1 cellular context compared by ENCODE assay signal in genomic region chr19:57279418-57280164, GRCh38.
TF ChIP-seq lines count a peak whose summit lies in the region.

No MANE protein-coding gene starts in this region.

TF ChIP-seq in GM12878, 131 proteins besides CTCF, POLR2A, EP300 and RAD21 (continues in another document):
- peak; percentile 53 for TF ChIP-seq USF2 (IDR thresholded peaks at IDR 0.05; ENCODE audit: borderline replicate concordance, low read depth, low read length)
- TF ChIP-seq ZBED1 (IDR thresholded peaks at IDR 0.05; ENCODE audit: borderline replicate concordance) = no peak; the same call in 1 of the 2 replicates
- TF ChIP-seq IKZF2 (IDR thresholded peaks at IDR 0.05) = peak; percentile 85 to 88
- peak; percentile 7; the same call in 1 of the 2 replicates for TF ChIP-seq LARP7 (IDR thresholded peaks at IDR 0.05)
- TF ChIP-seq MLLT1 (IDR thresholded peaks at IDR 0.05) = peak; percentile 63
- 0 out of 4 replicates have a peak, but pooled peaks of 1 of the 2 experiments have one; percentile 16 for TF ChIP-seq SRF (IDR thresholded peaks at IDR 0.05; ENCODE audit: low read depth in 2 of 2, low read length in 2 of 2)
- TF ChIP-seq WRNIP1 (IDR thresholded peaks at IDR 0.05; ENCODE audit: borderline replicate concordance, low read depth, low read length) = peak; percentile 77; the same call in 1 of the 2 replicates
- TF ChIP-seq JUNB (IDR thresholded peaks at IDR 0.05) = peak; percentile 27; the same call in 1 of the 2 replicates
- TF ChIP-seq, protein P1, sequence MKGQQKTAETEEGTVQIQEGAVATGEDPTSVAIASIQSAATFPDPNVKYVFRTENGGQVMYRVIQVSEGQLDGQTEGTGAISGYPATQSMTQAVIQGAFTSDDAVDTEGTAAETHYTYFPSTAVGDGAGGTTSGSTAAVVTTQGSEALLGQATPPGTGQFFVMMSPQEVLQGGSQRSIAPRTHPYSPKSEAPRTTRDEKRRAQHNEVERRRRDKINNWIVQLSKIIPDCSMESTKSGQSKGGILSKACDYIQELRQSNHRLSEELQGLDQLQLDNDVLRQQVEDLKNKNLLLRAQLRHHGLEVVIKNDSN (IDR thresholded peaks at IDR 0.05; ENCODE audit: borderline replicate concordance, extremely low read length, insufficient read depth, low read depth, low read length) = peak; percentile 59
- no peak for TF ChIP-seq BCL11A (IDR thresholded peaks at IDR 0.05; ENCODE audit: low read depth, low read length)
- TF ChIP-seq NKRF (conservative IDR thresholded peaks at IDR 0.05) = peak; percentile 73
- TF ChIP-seq RCOR1 (conservative IDR thresholded peaks at IDR 0.05; ENCODE audit: low read depth, low read length) = peak; percentile 82; the same call in 1 of the 2 replicates
- TF ChIP-seq CREM (IDR thresholded peaks at IDR 0.05; ENCODE audit: low read depth) = peak; percentile 78
- no peak for TF ChIP-seq HCFC1 (IDR thresholded peaks at IDR 0.05; ENCODE audit: low read length)
- TF ChIP-seq, protein P2, sequence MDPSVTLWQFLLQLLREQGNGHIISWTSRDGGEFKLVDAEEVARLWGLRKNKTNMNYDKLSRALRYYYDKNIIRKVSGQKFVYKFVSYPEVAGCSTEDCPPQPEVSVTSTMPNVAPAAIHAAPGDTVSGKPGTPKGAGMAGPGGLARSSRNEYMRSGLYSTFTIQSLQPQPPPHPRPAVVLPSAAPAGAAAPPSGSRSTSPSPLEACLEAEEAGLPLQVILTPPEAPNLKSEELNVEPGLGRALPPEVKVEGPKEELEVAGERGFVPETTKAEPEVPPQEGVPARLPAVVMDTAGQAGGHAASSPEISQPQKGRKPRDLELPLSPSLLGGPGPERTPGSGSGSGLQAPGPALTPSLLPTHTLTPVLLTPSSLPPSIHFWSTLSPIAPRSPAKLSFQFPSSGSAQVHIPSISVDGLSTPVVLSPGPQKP (IDR thresholded peaks at IDR 0.05; ENCODE audit: low read depth, low read length) = peak; percentile 86
- no peak for TF ChIP-seq RBBP5 (conservative IDR thresholded peaks at IDR 0.05)
- peak; percentile 59; the same call in 1 of the 2 replicates for TF ChIP-seq GATAD2B (conservative IDR thresholded peaks at IDR 0.05; ENCODE audit: low read depth)
- TF ChIP-seq SMARCA5 (IDR thresholded peaks at IDR 0.05) = 0 out of 2 replicates have a peak, but pooled peaks have one; percentile 31
- peak; percentile 97 for TF ChIP-seq MXI1 (IDR thresholded peaks at IDR 0.05; ENCODE audit: low read depth, low read length)
- peak; percentile 14; the same call in 1 of the 2 replicates for TF ChIP-seq CBFB (IDR thresholded peaks at IDR 0.05; ENCODE audit: low read depth)
- no peak for TF ChIP-seq TARDBP (IDR thresholded peaks at IDR 0.05; ENCODE audit: borderline replicate concordance)
- TF ChIP-seq IRF4 (IDR thresholded peaks at IDR 0.05; ENCODE audit: low read depth, low read length) = 0 out of 2 replicates have a peak, but pooled peaks have one; percentile 16
- TF ChIP-seq, protein P3, sequence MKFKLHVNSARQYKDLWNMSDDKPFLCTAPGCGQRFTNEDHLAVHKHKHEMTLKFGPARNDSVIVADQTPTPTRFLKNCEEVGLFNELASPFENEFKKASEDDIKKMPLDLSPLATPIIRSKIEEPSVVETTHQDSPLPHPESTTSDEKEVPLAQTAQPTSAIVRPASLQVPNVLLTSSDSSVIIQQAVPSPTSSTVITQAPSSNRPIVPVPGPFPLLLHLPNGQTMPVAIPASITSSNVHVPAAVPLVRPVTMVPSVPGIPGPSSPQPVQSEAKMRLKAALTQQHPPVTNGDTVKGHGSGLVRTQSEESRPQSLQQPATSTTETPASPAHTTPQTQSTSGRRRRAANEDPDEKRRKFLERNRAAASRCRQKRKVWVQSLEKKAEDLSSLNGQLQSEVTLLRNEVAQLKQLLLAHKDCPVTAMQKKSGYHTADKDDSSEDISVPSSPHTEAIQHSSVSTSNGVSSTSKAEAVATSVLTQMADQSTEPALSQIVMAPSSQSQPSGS (IDR thresholded peaks at IDR 0.05; ENCODE audit: low read length) = peak; percentile 92
- no peak for TF ChIP-seq ZZZ3 (IDR thresholded peaks at IDR 0.05; ENCODE audit: control insufficient read depth, insufficient read length, low read depth)
- no peak for TF ChIP-seq ZNF274 (IDR thresholded peaks at IDR 0.05; ENCODE audit: insufficient read depth, insufficient read length)
- peak; percentile 28 for TF ChIP-seq SIX5 (IDR thresholded peaks at IDR 0.05; ENCODE audit: low read depth, low read length, severe bottlenecking)
- no peak for TF ChIP-seq ZNF622 (IDR thresholded peaks at IDR 0.05)
- no peak for TF ChIP-seq IKZF1 (conservative IDR thresholded peaks at IDR 0.05)
- TF ChIP-seq TBL1XR1 (IDR thresholded peaks at IDR 0.05; ENCODE audit: low read depth, low read length) = peak; percentile 67; the same call in 1 of the 2 replicates
- TF ChIP-seq RUNX3 (IDR thresholded peaks at IDR 0.05; ENCODE audit: low read length) = peak; percentile 54; the same call in 1 of the 2 replicates
- TF ChIP-seq CBX5 (IDR thresholded peaks at IDR 0.05; ENCODE audit: low read depth) = 0 out of 2 replicates have a peak, but pooled peaks have one; percentile 28
- peak; percentile 81; the same call in 1 of the 2 replicates for TF ChIP-seq SIN3A (IDR thresholded peaks at IDR 0.05; ENCODE audit: low read depth, low read length)
- peak; percentile 73 for TF ChIP-seq RAD51 (IDR thresholded peaks at IDR 0.05)
- TF ChIP-seq KDM1A (IDR thresholded peaks at IDR 0.05; ENCODE audit: borderline replicate concordance) = no peak
- TF ChIP-seq RELB (IDR thresholded peaks at IDR 0.05; ENCODE audit: low read depth) = peak; percentile 55; the same call in 1 of the 2 replicates
- peak; percentile 92 for TF ChIP-seq POLR2AphosphoS5 (IDR thresholded peaks at IDR 0.05; ENCODE audit: low read length)
- peak; percentile 82 for TF ChIP-seq SMAD5 (IDR thresholded peaks at IDR 0.05; ENCODE audit: low read depth)
- no peak for TF ChIP-seq SREBF1 (IDR thresholded peaks at IDR 0.05; ENCODE audit: low read length)
- TF ChIP-seq TAF1 (IDR thresholded peaks at IDR 0.05; ENCODE audit: borderline replicate concordance, low read depth, low read length) = peak; percentile 49; the same call in 1 of the 2 replicates
- peak; percentile 32; the same call in 1 of the 2 replicates for TF ChIP-seq SMC3 (IDR thresholded peaks at IDR 0.05; ENCODE audit: borderline replicate concordance, low read length)
- TF ChIP-seq SMAD1 (IDR thresholded peaks at IDR 0.05; ENCODE audit: low read depth, partially characterized antibody) = peak; percentile 64
- TF ChIP-seq POU2F2 (IDR thresholded peaks at IDR 0.05; ENCODE audit: borderline replicate concordance, low read depth, low read length) = peak; percentile 61
- TF ChIP-seq JUND (IDR thresholded peaks at IDR 0.05; ENCODE audit: low read depth, low read length) = no peak
- peak; percentile 35; the same call in 1 of the 2 replicates for TF ChIP-seq TCF3 (IDR thresholded peaks at IDR 0.05; ENCODE audit: borderline replicate concordance, insufficient read depth, low read depth, low read length)
- no peak for TF ChIP-seq FOXK2 (IDR thresholded peaks at IDR 0.05)
- peak; percentile 37; the same call in 1 of the 2 replicates for TF ChIP-seq YY1 (IDR thresholded peaks at IDR 0.05; ENCODE audit: low read depth, low read length)
- TF ChIP-seq CREB1 (IDR thresholded peaks at IDR 0.05; ENCODE audit: low read depth) = peak; percentile 73
- TF ChIP-seq NBN (IDR thresholded peaks at IDR 0.05) = no peak
- peak; percentile 51; the same call in 1 of the 2 replicates for TF ChIP-seq NR2F1 (conservative IDR thresholded peaks at IDR 0.05)
- TF ChIP-seq, protein P4, sequence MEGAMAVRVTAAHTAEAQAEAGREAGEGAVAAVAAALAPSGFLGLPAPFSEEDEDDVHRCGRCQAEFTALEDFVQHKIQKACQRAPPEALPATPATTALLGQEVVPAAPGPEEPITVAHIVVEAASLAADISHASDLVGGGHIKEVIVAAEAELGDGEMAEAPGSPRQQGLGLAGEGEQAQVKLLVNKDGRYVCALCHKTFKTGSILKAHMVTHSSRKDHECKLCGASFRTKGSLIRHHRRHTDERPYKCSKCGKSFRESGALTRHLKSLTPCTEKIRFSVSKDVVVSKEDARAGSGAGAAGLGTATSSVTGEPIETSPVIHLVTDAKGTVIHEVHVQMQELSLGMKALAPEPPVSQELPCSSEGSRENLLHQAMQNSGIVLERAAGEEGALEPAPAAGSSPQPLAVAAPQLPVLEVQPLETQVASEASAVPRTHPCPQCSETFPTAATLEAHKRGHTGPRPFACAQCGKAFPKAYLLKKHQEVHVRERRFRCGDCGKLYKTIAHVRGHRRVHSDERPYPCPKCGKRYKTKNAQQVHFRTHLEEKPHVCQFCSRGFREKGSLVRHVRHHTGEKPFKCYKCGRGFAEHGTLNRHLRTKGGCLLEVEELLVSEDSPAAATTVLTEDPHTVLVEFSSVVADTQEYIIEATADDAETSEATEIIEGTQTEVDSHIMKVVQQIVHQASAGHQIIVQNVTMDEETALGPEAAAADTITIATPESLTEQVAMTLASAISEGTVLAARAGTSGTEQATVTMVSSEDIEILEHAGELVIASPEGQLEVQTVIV (IDR thresholded peaks at IDR 0.05; ENCODE audit: borderline replicate concordance, partially characterized antibody) = peak; percentile 62
- TF ChIP-seq, protein P5, sequence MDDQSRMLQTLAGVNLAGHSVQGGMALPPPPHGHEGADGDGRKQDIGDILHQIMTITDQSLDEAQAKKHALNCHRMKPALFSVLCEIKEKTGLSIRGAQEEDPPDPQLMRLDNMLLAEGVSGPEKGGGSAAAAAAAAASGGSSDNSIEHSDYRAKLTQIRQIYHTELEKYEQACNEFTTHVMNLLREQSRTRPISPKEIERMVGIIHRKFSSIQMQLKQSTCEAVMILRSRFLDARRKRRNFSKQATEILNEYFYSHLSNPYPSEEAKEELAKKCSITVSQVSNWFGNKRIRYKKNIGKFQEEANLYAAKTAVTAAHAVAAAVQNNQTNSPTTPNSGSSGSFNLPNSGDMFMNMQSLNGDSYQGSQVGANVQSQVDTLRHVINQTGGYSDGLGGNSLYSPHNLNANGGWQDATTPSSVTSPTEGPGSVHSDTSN (IDR thresholded peaks at IDR 0.05; ENCODE audit: insufficient replicate concordance, low read depth, low read length) = peak; percentile 3
- no peak for TF ChIP-seq ZBTB33 (IDR thresholded peaks at IDR 0.05)
- TF ChIP-seq EED (IDR thresholded peaks at IDR 0.05; ENCODE audit: low read depth) = peak; percentile 94
